Comparison of ENCODE assay signal across 18 cellular contexts in the genomic region with DNA sequence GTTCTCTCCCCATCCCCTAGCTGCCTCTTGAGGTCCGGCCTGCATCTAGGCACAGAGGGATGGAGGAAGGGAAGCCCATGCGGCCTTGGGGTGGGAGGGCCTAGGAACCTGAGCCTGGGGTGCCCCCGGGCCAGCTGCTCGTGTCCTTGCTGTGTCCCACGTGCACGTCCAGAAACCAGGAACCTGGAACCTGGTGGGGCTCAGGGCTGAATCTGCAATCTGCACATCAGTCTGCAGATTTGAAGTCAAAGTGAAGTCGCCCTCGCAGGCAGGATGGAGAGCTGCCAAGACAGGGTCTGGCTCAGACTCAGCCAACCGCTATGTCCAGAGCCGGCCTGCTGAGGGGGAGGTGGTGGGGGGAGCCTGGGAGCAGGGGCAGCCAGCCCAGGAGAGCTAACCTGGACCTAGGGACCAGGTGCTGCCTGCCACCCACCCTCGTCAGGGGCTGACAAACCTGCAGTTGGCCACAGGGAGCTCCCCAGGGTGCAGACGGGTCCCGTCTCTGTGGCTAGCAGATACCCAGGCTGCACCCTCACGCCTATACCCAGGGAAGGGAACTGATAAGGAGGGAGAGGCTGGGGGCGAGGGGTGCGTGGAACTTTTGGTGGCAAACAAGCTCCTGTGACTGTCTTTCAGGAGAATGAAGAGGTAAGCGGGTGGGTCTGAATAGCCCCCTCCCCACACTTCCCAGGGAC.
DNase-seq lines count a peak whose midpoint lies in the region; ATAC-seq and TF ChIP-seq lines count a peak whose summit lies in the region.
"Had no signal": no experiment of that assay in that cellular context is flagged by ENCODE, and none has a peak within 500 bp of the region (broad histone marks: within the 10 kb centered on the region; RNA-seq: fewer than 3 reads in every experiment).

No MANE protein-coding gene starts in this region.

- H3K27me3 ChIP-seq in endodermal cell (ENCODE audit: control insufficient read depth, insufficient read depth, low read length, poor library complexity, severe bottlenecking) (no peaks in the 10 kb centered on the region), aorta (ENCODE audit: control insufficient read depth in 1 of 2, insufficient read depth in 2 of 2, low read length in 1 of 2) (no peaks in the 10 kb centered on the region)

- peaks cover 13% of the 10 kb centered on the region for H3K4me1 Mint-ChIP-seq in activated T-cell treated with anti-CD3 and anti-CD28 coated beads, Interleukin-2, amount 50 U/mL, for 4 hours (ENCODE audit: low read depth)
- H3K4me1 Mint-ChIP-seq in T-cell (peaks cover 17 to 27% (median 20%) of the 10 kb centered on the region in 3 donors), endodermal cell (peaks cover 8% of the 10 kb centered on the region)

- no peak for TF ChIP-seq CTCF in endodermal cell (conservative IDR thresholded peaks at IDR 0.05)

- H3K27me3 Mint-ChIP-seq in activated T-cell treated with anti-CD3 and anti-CD28 coated beads, Interleukin-2, amount 50 U/mL, for 4 hours (ENCODE audit: low read depth) = peaks cover 22% of the 10 kb centered on the region
- H3K27me3 Mint-ChIP-seq in T-cell (peaks cover 23 to 24% of the 10 kb centered on the region in 2 donors), endodermal cell (ENCODE audit: insufficient read depth) (peaks cover 25% of the 10 kb centered on the region)

- H3K36me3 ChIP-seq in endodermal cell (ENCODE audit: control insufficient read depth, insufficient read depth, low read length) = no peaks in the 10 kb centered on the region
- no peaks in the 10 kb centered on the region for H3K36me3 ChIP-seq in aorta (ENCODE audit: control insufficient read depth in 1 of 2, insufficient read depth in 2 of 2, low read length in 1 of 2)
- H3K36me3 ChIP-seq: upper lobe of left lung had no signal

- CTCF ChIA-PET in T-cell (lab: Charles Lee) = no interaction called here

- no peak for DNase-seq in activated T-cell treated with anti-CD3 and anti-CD28 coated beads, Interleukin-2, amount 50 U/mL, for 4 hours
- no peak for DNase-seq in activated T-cell treated with anti-CD3 and anti-CD28 coated beads, Interleukin-2, amount 50 U/mL, for 1 hour
- DNase-seq in T-cell (no peak), endodermal cell (peak; percentile 63), aorta (no peak), NCI-H2081 (lab: John Stamatoyannopoulos, UW) (no peak), amygdala (lab: John Stamatoyannopoulos, UW) (no peak)
- DNase-seq: activated CD4-positive, alpha-beta T cell treated with anti-CD3 and anti-CD28 coated beads, Interleukin-2, amount 10 ng/mL, durations not matched to agents 7 days and 5 days; amniotic stem cell; Caco-2; GM23248; hypothalamus; Kasumi-1; left ventricle myocardium superior; NCI-H1436 had no signal

- H3K4me1 ChIP-seq in endodermal cell (ENCODE audit: control insufficient read depth, insufficient read depth, low read length) (no peaks in the 10 kb centered on the region), aorta (ENCODE audit: control insufficient read depth in 1 of 2, insufficient read depth in 2 of 2, low read length in 2 of 2) (no peaks in the 10 kb centered on the region)
- H3K4me1 ChIP-seq: Caco-2, parathyroid adenoma had no signal

- intact Hi-C loops in aorta (cut with DNase I) = no loop called here

- WGBS in endodermal cell (ENCODE audit: insufficient coverage in 1 of 2, insufficient read length in 1 of 2), 2 experiments = 87 to 90% methylated on average over 8 to 17 of the region's 17 CpGs
- WGBS in aorta, 2 donors = 24 to 25% methylated on average over 17 of the region's 17 CpGs

- H3K4me3 Mint-ChIP-seq in activated T-cell treated with anti-CD3 and anti-CD28 coated beads, Interleukin-2, amount 50 U/mL, for 4 hours = peak overlapping the region; percentile 81
- H3K4me3 Mint-ChIP-seq in T-cell (peak overlapping the region; percentile 77 to 84 (median 80)), endodermal cell (peak overlapping the region; percentile 61)
- H3K4me3 Mint-ChIP-seq: activated CD4-positive, alpha-beta T cell treated with anti-CD3 and anti-CD28 coated beads, Interleukin-2, amount 10 ng/mL, durations not matched to agents 7 days and 5 days had no signal

- H3K36me3 Mint-ChIP-seq in activated T-cell treated with anti-CD3 and anti-CD28 coated beads, Interleukin-2, amount 50 U/mL, for 4 hours (ENCODE audit: insufficient read depth) = no peaks in the 10 kb centered on the region
- no peaks in the 10 kb centered on the region for H3K36me3 Mint-ChIP-seq in T-cell
- H3K36me3 Mint-ChIP-seq in endodermal cell (ENCODE audit: low read depth) = no peaks in the 10 kb centered on the region

- no peaks in the 10 kb centered on the region for H3K9me3 Mint-ChIP-seq in activated T-cell treated with anti-CD3 and anti-CD28 coated beads, Interleukin-2, amount 50 U/mL, for 4 hours
- no peaks in the 10 kb centered on the region for H3K9me3 Mint-ChIP-seq in T-cell
- H3K9me3 Mint-ChIP-seq in endodermal cell = no peaks in the 10 kb centered on the region
- H3K9me3 Mint-ChIP-seq: activated CD4-positive, alpha-beta T cell treated with anti-CD3 and anti-CD28 coated beads, Interleukin-2, amount 10 ng/mL, durations not matched to agents 7 days and 5 days had no signal

- H3K4me3 ChIP-seq in endodermal cell (ENCODE audit: low read length) (no peak overlapping the region), aorta (ENCODE audit: low read length in 2 of 2) (no peak overlapping the region)
- H3K4me3 ChIP-seq: GM23248, upper lobe of left lung had no signal

- no peak overlapping the region for H3K27ac ChIP-seq in endodermal cell (ENCODE audit: low read depth, low read length)
- no peak overlapping the region for H3K27ac ChIP-seq in aorta (ENCODE audit: low read depth in 1 of 2, low read length in 2 of 2)
- H3K27ac ChIP-seq: GM23248, parathyroid adenoma, upper lobe of left lung had no signal

- POLR2A ChIA-PET in T-cell (lab: Charles Lee) = no interaction called here

- ATAC-seq in activated T-cell treated with anti-CD3 and anti-CD28 coated beads, Interleukin-2, amount 50 U/mL, for 4 hours = no peak
- ATAC-seq in T-cell (replicated peaks in 1 of 4) = no peak
- ATAC-seq in aorta (ENCODE audit: low FRiP score) = peak; percentile 44
- no peak for ATAC-seq in HG03159 (IDR thresholded peaks at IDR 0.05; ENCODE audit: unreplicated experiment)
- ATAC-seq: left ventricle myocardium superior had no signal

- H3K9ac ChIP-seq in endodermal cell (ENCODE audit: extremely low read depth, low read length, poor library complexity, severe bottlenecking) = no peak overlapping the region
- H3K9ac ChIP-seq: GM23248, parathyroid adenoma had no signal

- no peak overlapping the region for H3K27ac Mint-ChIP-seq in T-cell
- H3K27ac Mint-ChIP-seq in endodermal cell = no peak overlapping the region

- H3K9me3 ChIP-seq in endodermal cell (ENCODE audit: control insufficient read depth, low read length) (no peaks in the 10 kb centered on the region), aorta (ENCODE audit: control insufficient read depth, low read length) (no peaks in the 10 kb centered on the region)
- H3K9me3 ChIP-seq: Caco-2, upper lobe of left lung had no signal
